Comparison of ENCODE assay signal across 26 cellular contexts in genomic region chr9:27362447-27363210, GRCh38.
DNase-seq lines count a peak whose midpoint lies in the region; ATAC-seq and TF ChIP-seq lines count a peak whose summit lies in the region.
"Had no signal": no experiment of that assay in that cellular context is flagged by ENCODE, and none has a peak within 500 bp of the region (broad histone marks: within the 10 kb centered on the region; RNA-seq: fewer than 3 reads in every experiment).

No MANE protein-coding gene starts in this region.

- H3K9me3 ChIP-seq in gastrocnemius medialis = no peaks in the 10 kb centered on the region
- H3K9me3 ChIP-seq: ascending aorta, Peyer's patch had no signal

- DNase-seq in DMS79 (lab: John Stamatoyannopoulos, UW) (peak; percentile 16), NCI-H146 treated with DMSO at 0.1 percent for 48 hours (lab: John Stamatoyannopoulos, UW; ENCODE audit: unreplicated experiment) (peak; percentile 12), choroid plexus epithelial cell (ENCODE audit: low read depth) (peak; percentile 33), neural crest cell (ENCODE audit: low read depth, low spot score) (no peak), gastrocnemius medialis (no peak)
- DNase-seq in effector CD4-positive, alpha-beta T cell = no peak
- DNase-seq: activated CD4-positive, alpha-beta T cell treated with anti-CD3 and anti-CD28 coated beads, Interleukin-2, amount 10 ng/mL, durations not matched to agents 7 days and 5 days; activated CD8-positive, alpha-beta memory T cell treated with anti-CD3 and anti-CD28 coated beads, Interleukin-2, amount 10 ng/mL, durations not matched to agents 7 days and 5 days; activated naive CD4-positive, alpha-beta T cell treated with anti-CD3 and anti-CD28 coated beads, Interleukin-2, amount 50 U/mL, for 16 hours; DMS153; effector CD8-positive, alpha-beta T cell; GF-D8; glutamatergic neuron; naive thymus-derived CD8-positive, alpha-beta T cell; NCI-H187 treated with DMSO at 0.1 percent for 48 hours; NCI-H446; Peyer's patch; posterior cingulate gyrus; stimulated activated CD8-positive, alpha-beta memory T cell treated with anti-CD3 and anti-CD28 coated beads, Interleukin-4, amount 100 ng/mL, for 48 hours had no signal

- H3K4me1 Mint-ChIP-seq in neural crest cell = peaks cover 8% of the 10 kb centered on the region

- ATAC-seq in GM18868 (IDR thresholded peaks at IDR 0.05; ENCODE audit: unreplicated experiment) (no peak), HG02840 (IDR thresholded peaks at IDR 0.05; ENCODE audit: low FRiP score, unreplicated experiment) (no peak), gastrocnemius medialis (no peak)
- ATAC-seq: activated CD8-positive, alpha-beta memory T cell treated with anti-CD3 and anti-CD28 coated beads, Interleukin-2, amount 10 ng/mL, durations not matched to agents 7 days and 5 days; naive thymus-derived CD8-positive, alpha-beta T cell; sciatic nerve had no signal

- TF ChIP-seq CTCF in choroid plexus epithelial cell (conservative IDR thresholded peaks at IDR 0.05; ENCODE audit: low read depth, low read length) = no peak
- TF ChIP-seq CTCF in neural crest cell (conservative IDR thresholded peaks at IDR 0.05) = no peak
- TF ChIP-seq CTCF in gastrocnemius medialis (IDR thresholded peaks at IDR 0.05 in 4 of 5, conservative IDR thresholded peaks at IDR 0.05 in 1 of 5) = no peak

- no peaks in the 10 kb centered on the region for H3K36me3 ChIP-seq in gastrocnemius medialis

- no peaks in the 10 kb centered on the region for H3K27me3 ChIP-seq in gastrocnemius medialis
- H3K27me3 ChIP-seq: ascending aorta, Peyer's patch had no signal

- peak overlapping the region; percentile 81 for H3K27ac Mint-ChIP-seq in neural crest cell (ENCODE audit: unreplicated experiment)
- H3K27ac Mint-ChIP-seq: activated CD4-positive, alpha-beta T cell treated with anti-CD3 and anti-CD28 coated beads, Interleukin-2, amount 10 ng/mL, durations not matched to agents 7 days and 5 days; activated CD8-positive, alpha-beta memory T cell treated with anti-CD3 and anti-CD28 coated beads, Interleukin-2, amount 10 ng/mL, durations not matched to agents 7 days and 5 days; activated T-helper 1 cell treated with anti-CD3 and anti-CD28 coated beads, Interleukin-12 subunit alpha, Interleukin-12 subunit beta, Interleukin-2, Interleukin-4 antibody, amounts not matched to agents 30 ng/mL and 10 ng/mL and 1 ng/mL, durations not matched to agents 14 hours and 24 hours and 36 hours; T-helper 1 cell treated with Interleukin-12 subunit alpha and Interleukin-12 subunit beta and Interleukin-4 antibody, amounts not matched to agents 30 μg/mL and 1 μg/mL, for 36 hours had no signal

- H3K36me3 Mint-ChIP-seq in neural crest cell (ENCODE audit: low read depth) = peaks cover 6% of the 10 kb centered on the region
- H3K36me3 Mint-ChIP-seq: activated CD8-positive, alpha-beta memory T cell treated with anti-CD3 and anti-CD28 coated beads, Interleukin-2, amount 10 ng/mL, durations not matched to agents 7 days and 5 days; naive thymus-derived CD8-positive, alpha-beta T cell had no signal

- no peak overlapping the region for H3K27ac ChIP-seq in gastrocnemius medialis
- H3K27ac ChIP-seq: KMS-11 had no signal

- intact Hi-C loops in gastrocnemius medialis (cut with DNase I; ENCODE audit: low total_unique reads) = no loop called here

- no peak overlapping the region for H3K4me3 ChIP-seq in choroid plexus epithelial cell (ENCODE audit: low read depth, low read length)
- H3K4me3 ChIP-seq in gastrocnemius medialis = no peak overlapping the region
- H3K4me3 ChIP-seq: ascending aorta, Peyer's patch had no signal

- no peak for TF ChIP-seq POLR2A in gastrocnemius medialis (IDR thresholded peaks at IDR 0.05)

- in situ Hi-C loops in gastrocnemius medialis (cut with MboI; ENCODE audit: low sequenced_read_pairs in 4 of 4) = no loop called here

- no peaks in the 10 kb centered on the region for H3K9me3 Mint-ChIP-seq in neural crest cell
- H3K9me3 Mint-ChIP-seq: activated CD4-positive, alpha-beta T cell treated with anti-CD3 and anti-CD28 coated beads, Interleukin-2, amount 10 ng/mL, durations not matched to agents 7 days and 5 days; activated T-helper 1 cell treated with anti-CD3 and anti-CD28 coated beads, Interleukin-12 subunit alpha, Interleukin-12 subunit beta, Interleukin-2, Interleukin-4 antibody, amounts not matched to agents 30 ng/mL and 10 ng/mL and 1 ng/mL, durations not matched to agents 14 hours and 24 hours and 36 hours; naive thymus-derived CD8-positive, alpha-beta T cell; T-helper 1 cell treated with Interleukin-12 subunit alpha and Interleukin-12 subunit beta and Interleukin-4 antibody, amounts not matched to agents 30 μg/mL and 1 μg/mL, for 36 hours had no signal

- no peak overlapping the region for H3K4me3 Mint-ChIP-seq in neural crest cell
- H3K4me3 Mint-ChIP-seq: activated CD4-positive, alpha-beta T cell treated with anti-CD3 and anti-CD28 coated beads, Interleukin-2, amount 10 ng/mL, durations not matched to agents 7 days and 5 days; activated CD8-positive, alpha-beta memory T cell treated with anti-CD3 and anti-CD28 coated beads, Interleukin-2, amount 10 ng/mL, durations not matched to agents 7 days and 5 days; activated T-helper 1 cell treated with anti-CD3 and anti-CD28 coated beads, Interleukin-12 subunit alpha, Interleukin-12 subunit beta, Interleukin-2, Interleukin-4 antibody, amounts not matched to agents 30 ng/mL and 10 ng/mL and 1 ng/mL, durations not matched to agents 14 hours and 24 hours and 36 hours; naive thymus-derived CD8-positive, alpha-beta T cell; T-helper 1 cell treated with Interleukin-12 subunit alpha and Interleukin-12 subunit beta and Interleukin-4 antibody, amounts not matched to agents 30 μg/mL and 1 μg/mL, for 36 hours had no signal

- peaks cover 24 to 43% of the 10 kb centered on the region in 2 donors for H3K4me1 ChIP-seq in gastrocnemius medialis

- no peaks in the 10 kb centered on the region for H3K27me3 Mint-ChIP-seq in neural crest cell (ENCODE audit: low read depth)

Comparison
In these comparisons a context has a peak if more than half of its experiments do, and no peak if none do; other contexts are left out.
1. DNase-seq: peak in DMS79 (single experiment), NCI-H146 treated with DMSO at 0.1 percent for 48 hours (single experiment) and choroid plexus epithelial cell (single experiment); none in neural crest cell (single experiment), effector CD4-positive, alpha-beta T cell (single experiment) and gastrocnemius medialis (0 of 2).